27 cellular contexts compared by ENCODE assay signal in the genomic region with DNA sequence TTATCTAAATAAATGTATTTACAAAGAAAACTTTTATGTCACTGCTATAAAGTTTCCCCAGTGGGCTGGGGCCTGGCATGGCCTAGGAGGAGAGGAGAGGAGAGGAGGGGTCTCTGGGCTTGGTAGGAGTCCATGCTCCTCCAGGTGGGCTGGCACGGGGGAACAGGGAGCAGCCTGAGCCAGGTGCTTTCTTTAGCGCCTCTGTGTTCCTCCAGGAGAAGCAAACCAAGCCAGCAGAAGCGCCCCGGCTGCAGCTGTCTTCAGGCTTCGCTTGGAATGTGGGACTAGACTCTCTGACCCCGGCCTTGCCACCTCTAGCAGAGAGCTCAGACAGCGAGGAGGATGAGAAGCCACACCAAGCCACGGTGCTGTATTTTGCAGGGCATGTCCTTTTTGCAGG. TPM values are rescaled to one million over a fixed set of nuclear protein-coding genes. Genes with fewer than 3 reads are reported as not detected.
DNase-seq lines count a peak whose midpoint lies in the region; ATAC-seq and TF ChIP-seq lines count a peak whose summit lies in the region.
"Had no signal": no experiment of that assay in that cellular context is flagged by ENCODE, and none has a peak within 500 bp of the region (broad histone marks: within the 10 kb centered on the region; RNA-seq: fewer than 3 reads in every experiment).

No MANE protein-coding gene starts in this region.

- intact Hi-C loops in activated B cell treated with CpG ODN at 0.5 μM for 24 hours (cut with micrococcal nuclease), result no loop called here

- H3K9me3 Mint-ChIP-seq in activated naive CD4-positive, alpha-beta T cell treated with anti-CD3 and anti-CD28 coated beads, Interleukin-2, amount 10 ng/mL, durations not matched to agents 7 days and 5 days, result no peaks in the 10 kb centered on the region
- no peaks in the 10 kb centered on the region for H3K9me3 Mint-ChIP-seq in activated naive CD4-positive, alpha-beta T cell treated with anti-CD3 and anti-CD28 coated beads, Interleukin-2, amount 50 U/mL, for 72 hours
- no peaks in the 10 kb centered on the region for H3K9me3 Mint-ChIP-seq in activated B cell treated with CpG ODN at 0.5 μM for 24 hours
- no peaks in the 10 kb centered on the region for H3K9me3 Mint-ChIP-seq in stimulated activated effector memory CD8-positive, alpha-beta T cell treated with anti-CD3 and anti-CD28 coated beads, Interleukin-12 subunit alpha, Interleukin-12 subunit beta, amount 100 ng/mL, for 72 hours
- H3K9me3 Mint-ChIP-seq: memory B cell, naive B cell, WTC11 had no signal

- no peak overlapping the region for H3K4me3 Mint-ChIP-seq in activated naive CD4-positive, alpha-beta T cell treated with anti-CD3 and anti-CD28 coated beads, Interleukin-2, amount 10 ng/mL, durations not matched to agents 7 days and 5 days
- no peak overlapping the region for H3K4me3 Mint-ChIP-seq in activated B cell treated with CpG ODN at 0.5 μM for 24 hours
- H3K4me3 Mint-ChIP-seq in stimulated activated effector memory CD8-positive, alpha-beta T cell treated with anti-CD3 and anti-CD28 coated beads, Interleukin-12 subunit alpha, Interleukin-12 subunit beta, amount 100 ng/mL, for 72 hours, result no peak overlapping the region
- H3K4me3 Mint-ChIP-seq: memory B cell, naive B cell, WTC11 had no signal

- CTCF ChIA-PET in activated naive CD4-positive, alpha-beta T cell treated with anti-CD3 and anti-CD28 coated beads, Interleukin-2, amount 10 ng/mL, durations not matched to agents 7 days and 5 days (lab: Charles Lee), result interaction anchor here (2.0 kb wide), 1 partner anchor 44 kb away, joined by 7 read pairs; no protein-coding TSS in a partner anchor
- CTCF ChIA-PET in activated B cell treated with CpG ODN at 0.5 μM for 24 hours (lab: Charles Lee), result interaction anchor here (1.2 to 2.1 kb wide), 2 partner anchors 40 to 41 kb away, joined by 3 to 4 read pairs; no protein-coding TSS in a partner anchor

- no peaks in the 10 kb centered on the region for H3K27me3 Mint-ChIP-seq in activated naive CD4-positive, alpha-beta T cell treated with anti-CD3 and anti-CD28 coated beads, Interleukin-2, amount 10 ng/mL, durations not matched to agents 7 days and 5 days
- H3K27me3 Mint-ChIP-seq in activated B cell treated with CpG ODN at 0.5 μM for 24 hours, result no peaks in the 10 kb centered on the region
- H3K27me3 Mint-ChIP-seq: memory B cell, naive B cell had no signal

- H3K4me1 Mint-ChIP-seq in activated naive CD4-positive, alpha-beta T cell treated with anti-CD3 and anti-CD28 coated beads, Interleukin-2, amount 10 ng/mL, durations not matched to agents 7 days and 5 days, result peaks cover 11% of the 10 kb centered on the region
- no peaks in the 10 kb centered on the region for H3K4me1 Mint-ChIP-seq in activated B cell treated with CpG ODN at 0.5 μM for 24 hours
- peaks cover 8% of the 10 kb centered on the region for H3K4me1 Mint-ChIP-seq in stimulated activated effector memory CD8-positive, alpha-beta T cell treated with anti-CD3 and anti-CD28 coated beads, Interleukin-12 subunit alpha, Interleukin-12 subunit beta, amount 100 ng/mL, for 72 hours
- H3K4me1 Mint-ChIP-seq: naive B cell, WTC11 had no signal

- no peak overlapping the region for H3K4me3 ChIP-seq in fibroblast of lung (replicated peaks in 1 of 4; ENCODE audit: control extremely low read depth in 1 of 4, insufficient read depth in 1 of 4, low read depth in 3 of 4, low read length in 4 of 4)
- H3K4me3 ChIP-seq: tibial nerve had no signal

- H3K27ac Mint-ChIP-seq in activated naive CD4-positive, alpha-beta T cell treated with anti-CD3 and anti-CD28 coated beads, Interleukin-2, amount 10 ng/mL, durations not matched to agents 7 days and 5 days, result peak overlapping the region; percentile 43
- H3K27ac Mint-ChIP-seq in activated naive CD4-positive, alpha-beta T cell treated with anti-CD3 and anti-CD28 coated beads, Interleukin-2, amount 50 U/mL, for 72 hours, result peak overlapping the region in 1 of 2 donors; percentile 94
- peak overlapping the region; percentile 41 for H3K27ac Mint-ChIP-seq in activated B cell treated with CpG ODN at 0.5 μM for 24 hours
- peak overlapping the region; percentile 65 for H3K27ac Mint-ChIP-seq in stimulated activated effector memory CD8-positive, alpha-beta T cell treated with anti-CD3 and anti-CD28 coated beads, Interleukin-12 subunit alpha, Interleukin-12 subunit beta, amount 100 ng/mL, for 72 hours
- H3K27ac Mint-ChIP-seq: memory B cell, WTC11 had no signal

- no peak overlapping the region for H2AFZ ChIP-seq in fibroblast of lung (ENCODE audit: low read length)

- H4K20me1 ChIP-seq in fibroblast of lung (ENCODE audit: control insufficient read depth, extremely low read depth, insufficient read depth, low read length), result no peaks in the 10 kb centered on the region

- H3K27me3 ChIP-seq in fibroblast of lung (ENCODE audit: control insufficient read depth, insufficient read depth, low read length), result no peaks in the 10 kb centered on the region
- H3K27me3 ChIP-seq: BE2C, tibial nerve had no signal

- H3K36me3 ChIP-seq in fibroblast of lung (ENCODE audit: control insufficient read depth, insufficient read depth, low read length), result peaks cover 32% of the 10 kb centered on the region

- H3K27ac ChIP-seq in fibroblast of lung (ENCODE audit: insufficient read depth, low read length), result peak overlapping the region; percentile 37

- POLR2A ChIA-PET in activated B cell treated with CpG ODN at 0.5 μM for 24 hours (lab: Charles Lee), result interaction anchor here (1.2 kb wide), 1 partner anchor 30 kb away, joined by 3 read pairs; no protein-coding TSS in a partner anchor

- no peaks in the 10 kb centered on the region for H3K9me3 ChIP-seq in fibroblast of lung (ENCODE audit: control insufficient read depth, insufficient read depth, low read depth, low read length)
- H3K9me3 ChIP-seq: BE2C, tibial nerve had no signal

- DNase-seq in activated naive CD4-positive, alpha-beta T cell treated with anti-CD3 and anti-CD28 coated beads, Interleukin-2, amount 10 ng/mL, durations not matched to agents 7 days and 5 days, result no peak
- DNase-seq in activated naive CD4-positive, alpha-beta T cell treated with anti-CD3 and anti-CD28 coated beads, Interleukin-2, amount 50 U/mL, for 72 hours (ENCODE audit: low spot score in 2 of 2), result no peak
- no peak for DNase-seq in activated B cell treated with CpG ODN at 0.5 μM for 24 hours
- no peak for DNase-seq in fibroblast of lung (ENCODE audit: low read depth in 2 of 2)
- no peak for DNase-seq in stimulated activated effector memory CD8-positive, alpha-beta T cell treated with anti-CD3 and anti-CD28 coated beads, Interleukin-12 subunit alpha, Interleukin-12 subunit beta, amount 100 ng/mL, for 72 hours (ENCODE audit: low spot score in 2 of 2)
- no peak for DNase-seq in hippocampal formation (lab: John Stamatoyannopoulos, UW)
- no peak for DNase-seq in superior temporal gyrus (ENCODE audit: extremely low spot score)
- no peak for DNase-seq in stimulated activated CD4-positive, alpha-beta T cell treated with anti-CD3 and anti-CD28 coated beads, Interleukin-4, amount 100 ng/mL, for 1 hour
- DNase-seq: activated CD4-positive, alpha-beta T cell treated with anti-CD3 and anti-CD28 coated beads, Interleukin-2, amount 50 U/mL, for 48 hours; BE2C; DMS79 treated with DMSO at 0.1 percent for 48 hours; effector CD8-positive, alpha-beta T cell; KBM-7; kidney glomerular epithelial cell; naive B cell; NCI-H2171; NCI-H524 treated with DMSO at 0.1 percent for 48 hours; T-helper 9 cell had no signal

- peaks cover 72% of the 10 kb centered on the region for H3K36me3 Mint-ChIP-seq in activated naive CD4-positive, alpha-beta T cell treated with anti-CD3 and anti-CD28 coated beads, Interleukin-2, amount 10 ng/mL, durations not matched to agents 7 days and 5 days
- peaks cover 20 to 23% of the 10 kb centered on the region in 2 donors for H3K36me3 Mint-ChIP-seq in activated naive CD4-positive, alpha-beta T cell treated with anti-CD3 and anti-CD28 coated beads, Interleukin-2, amount 50 U/mL, for 72 hours
- peaks cover 88% of the 10 kb centered on the region for H3K36me3 Mint-ChIP-seq in activated B cell treated with CpG ODN at 0.5 μM for 24 hours (ENCODE audit: low read depth)
- peaks cover 100% of the 10 kb centered on the region for H3K36me3 Mint-ChIP-seq in stimulated activated effector memory CD8-positive, alpha-beta T cell treated with anti-CD3 and anti-CD28 coated beads, Interleukin-12 subunit alpha, Interleukin-12 subunit beta, amount 100 ng/mL, for 72 hours

- H3K4me1 ChIP-seq in fibroblast of lung (ENCODE audit: control insufficient read depth, extremely low read depth, insufficient read depth, low read length), result peaks cover 21% of the 10 kb centered on the region

- H3K9ac ChIP-seq in fibroblast of lung (ENCODE audit: insufficient read depth, low read length), result no peak overlapping the region

- peaks cover 4% of the 10 kb centered on the region for H3K79me2 ChIP-seq in fibroblast of lung (ENCODE audit: control insufficient read depth, insufficient read depth, low read length)

- TF ChIP-seq CTCF in activated B cell treated with CpG ODN at 0.5 μM for 24 hours (IDR thresholded peaks at IDR 0.05) (no peak), fibroblast of lung (conservative IDR thresholded peaks at IDR 0.05 in 1 of 2, IDR thresholded peaks at IDR 0.05 in 1 of 2; ENCODE audit: low read depth in 1 of 2, low read length in 2 of 2) (no peak)

- no peak overlapping the region for H3K4me2 ChIP-seq in fibroblast of lung (ENCODE audit: extremely low read depth, insufficient read depth, low read length)

- no peak for ATAC-seq in activated naive CD4-positive, alpha-beta T cell treated with anti-CD3 and anti-CD28 coated beads, Interleukin-2, amount 50 U/mL, for 72 hours
- no peak for ATAC-seq in activated B cell treated with CpG ODN at 0.5 μM for 24 hours (ENCODE audit: low read depth)
- ATAC-seq in stimulated activated effector memory CD8-positive, alpha-beta T cell treated with anti-CD3 and anti-CD28 coated beads, Interleukin-12 subunit alpha, Interleukin-12 subunit beta, amount 100 ng/mL, for 72 hours, result no peak
- ATAC-seq: esophagus mucosa, WTC11 had no signal

RNA-seq across cellular contexts. Expression of gene CALHM2, which starts 10.6 kb away (rescaled TPM):
- total RNA-seq in activated naive CD4-positive, alpha-beta T cell treated with anti-CD3 and anti-CD28 coated beads, Interleukin-2, amount 50 U/mL, for 72 hours, result 10 to 100 TPM in 1 of 2 donors, 1 to 10 TPM in 1; 9.1 to 13.5 TPM
- total RNA-seq in activated B cell treated with CpG ODN at 0.5 μM for 24 hours, result 17.5 and 21.4 TPM in 2 replicates
- total RNA-seq in fibroblast of lung, result 31.6 and 35.8 TPM in 2 replicates
- polyA plus RNA-seq in fibroblast of lung, result 29.8 and 37.2 TPM in 2 replicates
- polyA plus RNA-seq in fibroblast of lung (2012), result 41.0 and 49.0 TPM in 2 replicates
- 61.1 and 62.8 TPM in 2 replicates for polyA minus RNA-seq in fibroblast of lung (ENCODE audit: low replicate concordance)

RNA-seq across cellular contexts. Expression of gene CALHM1, which starts 17.1 kb away (rescaled TPM):
- not detected for total RNA-seq in activated naive CD4-positive, alpha-beta T cell treated with anti-CD3 and anti-CD28 coated beads, Interleukin-2, amount 50 U/mL, for 72 hours
- total RNA-seq in activated B cell treated with CpG ODN at 0.5 μM for 24 hours (0.40 and 0.42 TPM in 2 replicates), fibroblast of lung (not detected in 2 replicates)
- not detected in 2 replicates for polyA plus RNA-seq in fibroblast of lung
- polyA plus RNA-seq in fibroblast of lung (2012), result 0.03 TPM in 1 of 2 replicates, not detected in the other
- not detected in 2 replicates for polyA minus RNA-seq in fibroblast of lung (ENCODE audit: low replicate concordance)
- total RNA-seq: A172, HT-29, omental fat pad, RPMI7951, sciatic nerve, tibial nerve had no signal

RNA-seq across cellular contexts. Expression of gene CALHM3, which starts 37.4 kb away (rescaled TPM):
- not detected for total RNA-seq in activated naive CD4-positive, alpha-beta T cell treated with anti-CD3 and anti-CD28 coated beads, Interleukin-2, amount 50 U/mL, for 72 hours
- total RNA-seq in activated B cell treated with CpG ODN at 0.5 μM for 24 hours (not detected in 2 replicates), fibroblast of lung (not detected in 2 replicates)
- not detected in 2 replicates for polyA plus RNA-seq in fibroblast of lung
- not detected in 2 replicates for polyA plus RNA-seq in fibroblast of lung (2012)
- 0.15 TPM in 1 of 2 replicates, not detected in the other for polyA minus RNA-seq in fibroblast of lung (ENCODE audit: low replicate concordance)
- total RNA-seq: esophagus mucosa, HT-29, omental fat pad, sciatic nerve, tibial nerve had no signal

RNA-seq across cellular contexts. Expression of gene PDCD11, which starts 45.2 kb away (rescaled TPM):
- total RNA-seq in activated naive CD4-positive, alpha-beta T cell treated with anti-CD3 and anti-CD28 coated beads, Interleukin-2, amount 50 U/mL, for 72 hours, result 10 to 100 TPM; 49.6 to 62.2 TPM
- total RNA-seq in activated B cell treated with CpG ODN at 0.5 μM for 24 hours, result 65.4 and 66.0 TPM in 2 replicates
- 28.8 and 34.0 TPM in 2 replicates for total RNA-seq in fibroblast of lung
- 10.0 and 15.1 TPM in 2 replicates for polyA plus RNA-seq in fibroblast of lung
- 14.3 and 22.2 TPM in 2 replicates for polyA plus RNA-seq in fibroblast of lung (2012)
- 35.6 and 66.2 TPM in 2 replicates for polyA minus RNA-seq in fibroblast of lung (ENCODE audit: low replicate concordance)

RNA-seq across cellular contexts. Expression of gene ATP5MK, which starts 45.3 kb away (rescaled TPM):
- 100 to 1,000 TPM; 382 to 465 TPM for total RNA-seq in activated naive CD4-positive, alpha-beta T cell treated with anti-CD3 and anti-CD28 coated beads, Interleukin-2, amount 50 U/mL, for 72 hours
- total RNA-seq in activated B cell treated with CpG ODN at 0.5 μM for 24 hours (208 and 223 TPM in 2 replicates), fibroblast of lung (148 and 155 TPM in 2 replicates)
- polyA plus RNA-seq in fibroblast of lung, result 355 and 386 TPM in 2 replicates
- 650 and 718 TPM in 2 replicates for polyA plus RNA-seq in fibroblast of lung (2012)
- 16.0 TPM in 1 of 2 replicates, not detected in the other for polyA minus RNA-seq in fibroblast of lung (ENCODE audit: low replicate concordance)
